Comparison of ENCODE assay signal across 7 cellular contexts in genomic region chr11:97000481-97000880, GRCh38.
"Had no signal": no experiment of that assay in that cellular context is flagged by ENCODE, and none has a peak within 500 bp of the region (broad histone marks: within the 10 kb centered on the region; RNA-seq: fewer than 3 reads in every experiment).

No MANE protein-coding gene starts in this region.

- H3K4me1 Mint-ChIP-seq: IgD-negative memory B cell had no signal

- DNase-seq: IMR-90, KBM-7, KG1 had no signal

- H3K27ac ChIP-seq: HL-60 had no signal

- H3K27ac Mint-ChIP-seq: IgD-negative memory B cell had no signal

- ATAC-seq: HepG2, K562 had no signal

- H3K4me3 ChIP-seq: K562 had no signal

- H3K27me3 Mint-ChIP-seq: IgD-negative memory B cell had no signal
